Comparison of ENCODE assay signal across 8 cellular contexts in genomic region chr17:80252871-80253270, GRCh38. TPM values are rescaled to one million over a fixed set of nuclear protein-coding genes. Genes with fewer than 3 reads are reported as not detected.
A peak's percentile ranks its signal among the peaks of the same experiment; 100 is the strongest.
DNase-seq lines count a peak whose midpoint lies in the region; ATAC-seq, FAIRE-seq and TF ChIP-seq lines count a peak whose summit lies in the region.

No MANE protein-coding gene starts in this region.

- no peak overlapping the region for H3K4me3 ChIP-seq in coronary artery

- H3K4me1 Mint-ChIP-seq in activated CD4-positive, alpha-beta T cell treated with anti-CD3 and anti-CD28 coated beads, Interleukin-2, amount 10 ng/mL, durations not matched to agents 24 days and 14 days: peaks cover 42% of the 10 kb centered on the region
- H3K4me1 Mint-ChIP-seq in dendritic cell treated with granulocyte-macrophage colony-stimulating factor and Interleukin-4, amounts not matched to agents 40 ng/mL and 50 ng/mL, for 4 days (ENCODE audit: low read depth): peaks cover 57% of the 10 kb centered on the region
- peaks cover under 1% of the 10 kb centered on the region for H3K4me1 Mint-ChIP-seq in neural crest cell

- TF ChIP-seq CTCF in GM10266 (IDR thresholded peaks at IDR 0.05; ENCODE audit: control insufficient read depth, insufficient read depth, low read depth, missing control alignments) (peak; percentile 63), neural crest cell (conservative IDR thresholded peaks at IDR 0.05) (peak; percentile 55), coronary artery (IDR thresholded peaks at IDR 0.05) (no peak)

- H3K4me3 Mint-ChIP-seq in activated CD4-positive, alpha-beta T cell treated with anti-CD3 and anti-CD28 coated beads, Interleukin-2, amount 10 ng/mL, durations not matched to agents 24 days and 14 days: no peak overlapping the region
- no peak overlapping the region for H3K4me3 Mint-ChIP-seq in dendritic cell treated with granulocyte-macrophage colony-stimulating factor and Interleukin-4, amounts not matched to agents 40 ng/mL and 50 ng/mL, for 4 days
- no peak overlapping the region for H3K4me3 Mint-ChIP-seq in neural crest cell

- peak overlapping the region; percentile 95 for H3K27ac Mint-ChIP-seq in activated CD4-positive, alpha-beta T cell treated with anti-CD3 and anti-CD28 coated beads, Interleukin-2, amount 10 ng/mL, durations not matched to agents 24 days and 14 days
- peak overlapping the region; percentile 69 for H3K27ac Mint-ChIP-seq in dendritic cell treated with granulocyte-macrophage colony-stimulating factor and Interleukin-4, amounts not matched to agents 40 ng/mL and 50 ng/mL, for 4 days
- no peak overlapping the region for H3K27ac Mint-ChIP-seq in neural crest cell (ENCODE audit: unreplicated experiment)

- H3K9me3 Mint-ChIP-seq in activated CD4-positive, alpha-beta T cell treated with anti-CD3 and anti-CD28 coated beads, Interleukin-2, amount 10 ng/mL, durations not matched to agents 24 days and 14 days: no peaks in the 10 kb centered on the region
- H3K9me3 Mint-ChIP-seq in dendritic cell treated with granulocyte-macrophage colony-stimulating factor and Interleukin-4, amounts not matched to agents 40 ng/mL and 50 ng/mL, for 4 days: no peaks in the 10 kb centered on the region
- H3K9me3 Mint-ChIP-seq in neural crest cell: no peaks in the 10 kb centered on the region

- H3K36me3 Mint-ChIP-seq in activated CD4-positive, alpha-beta T cell treated with anti-CD3 and anti-CD28 coated beads, Interleukin-2, amount 10 ng/mL, durations not matched to agents 24 days and 14 days (ENCODE audit: low read depth): no peaks in the 10 kb centered on the region
- H3K36me3 Mint-ChIP-seq in dendritic cell treated with granulocyte-macrophage colony-stimulating factor and Interleukin-4, amounts not matched to agents 40 ng/mL and 50 ng/mL, for 4 days (ENCODE audit: low read depth): peaks cover 65% of the 10 kb centered on the region
- no peaks in the 10 kb centered on the region for H3K36me3 Mint-ChIP-seq in neural crest cell (ENCODE audit: low read depth)

- no peak for ATAC-seq in HG03439 (IDR thresholded peaks at IDR 0.05; ENCODE audit: unreplicated experiment)

- DNase-seq in GM10266 (ENCODE audit: extremely low spot score) (peak; percentile 75), NCI-H1694 treated with DMSO at 0.1 percent for 48 hours (lab: John Stamatoyannopoulos, UW) (peak; percentile 48), neural crest cell (ENCODE audit: low read depth, low spot score) (peak; percentile 38), urothelium cell line (ENCODE audit: low spot score) (peak; percentile 61), coronary artery (ENCODE audit: low spot score) (no peak)
- peak; percentile 96 for DNase-seq in activated CD4-positive, alpha-beta T cell treated with anti-CD3 and anti-CD28 coated beads, Interleukin-2, amount 10 ng/mL, durations not matched to agents 24 days and 14 days

- no peak overlapping the region for H3K27ac ChIP-seq in coronary artery

- intact Hi-C loops in activated CD4-positive, alpha-beta T cell treated with anti-CD3 and anti-CD28 coated beads, Interleukin-2, amount 10 ng/mL, durations not matched to agents 24 days and 14 days (cut with micrococcal nuclease): loop anchor here (1.0 to 10.0 kb wide), 6 partner anchors 10 to 418 kb away; partner anchors contain the start of gene CBX4
- intact Hi-C loops in dendritic cell treated with granulocyte-macrophage colony-stimulating factor and Interleukin-4, amounts not matched to agents 40 ng/mL and 50 ng/mL, for 4 days (cut with micrococcal nuclease): loop anchor here (5.0 to 10.0 kb wide), 3 partner anchors 36 to 168 kb away; no protein-coding TSS in a partner anchor

- H3K27me3 Mint-ChIP-seq in activated CD4-positive, alpha-beta T cell treated with anti-CD3 and anti-CD28 coated beads, Interleukin-2, amount 10 ng/mL, durations not matched to agents 24 days and 14 days: no peaks in the 10 kb centered on the region
- no peaks in the 10 kb centered on the region for H3K27me3 Mint-ChIP-seq in dendritic cell treated with granulocyte-macrophage colony-stimulating factor and Interleukin-4, amounts not matched to agents 40 ng/mL and 50 ng/mL, for 4 days
- H3K27me3 Mint-ChIP-seq in neural crest cell (ENCODE audit: low read depth): no peaks in the 10 kb centered on the region

- no peak for FAIRE-seq in urothelium cell line (lab: Jason Lieb, UNC)

RNA-seq across cellular contexts. Expression of gene RNF213, which starts 7.8 kb away (rescaled TPM):
- total RNA-seq in activated CD4-positive, alpha-beta T cell treated with anti-CD3 and anti-CD28 coated beads, Interleukin-2, amount 10 ng/mL, durations not matched to agents 24 days and 14 days: 238 and 264 TPM in 2 replicates
- 29.6 and 31.9 TPM in 2 replicates for total RNA-seq in neural crest cell

RNA-seq across cellular contexts. Expression of gene SLC26A11, which starts 32.6 kb away (rescaled TPM):
- total RNA-seq in activated CD4-positive, alpha-beta T cell treated with anti-CD3 and anti-CD28 coated beads, Interleukin-2, amount 10 ng/mL, durations not matched to agents 24 days and 14 days: 4.3 and 6.2 TPM in 2 replicates
- total RNA-seq in neural crest cell: 23.6 and 27.7 TPM in 2 replicates

RNA-seq across cellular contexts. Expression of gene SGSH, which starts 32.7 kb away (rescaled TPM):
- total RNA-seq in activated CD4-positive, alpha-beta T cell treated with anti-CD3 and anti-CD28 coated beads, Interleukin-2, amount 10 ng/mL, durations not matched to agents 24 days and 14 days: 20.5 and 22.5 TPM in 2 replicates
- 31.8 and 32.8 TPM in 2 replicates for total RNA-seq in neural crest cell
